8 cellular contexts compared by ENCODE assay signal in genomic region chr1:2684878-2685277, GRCh38. TPM values are rescaled to one million over a fixed set of nuclear protein-coding genes. Genes with fewer than 3 reads are reported as not detected.
DNase-seq lines count a peak whose midpoint lies in the region; FAIRE-seq and TF ChIP-seq lines count a peak whose summit lies in the region.
"Not testable (repeated sequence)": the region's sequence is repeated elsewhere in the genome, so short reads cannot be mapped to it uniquely, and the experiment has no call there.
"Had no signal": no experiment of that assay in that cellular context is flagged by ENCODE, and none has a peak within 500 bp of the region (broad histone marks: within the 10 kb centered on the region; RNA-seq: fewer than 3 reads in every experiment).

No MANE protein-coding gene starts in this region.

- CTCF ChIA-PET in mammary epithelial cell (lab: Charles Lee; ENCODE audit: low non-redundant PET); endothelial cell of umbilical vein (lab: Charles Lee): not testable (repeated sequence)

- not testable (repeated sequence) for H3K27me3 ChIP-seq in mammary epithelial cell (ENCODE audit: insufficient read depth, low read length); endothelial cell of umbilical vein (ENCODE audit: control insufficient read depth in 2 of 2, insufficient read depth in 2 of 2, low read length in 2 of 2)

- not testable (repeated sequence) for H3K9ac ChIP-seq in mammary epithelial cell (ENCODE audit: insufficient read depth, low read length); endothelial cell of umbilical vein (replicated peaks; ENCODE audit: extremely low read depth, insufficient read depth, low read length)

- H3K79me2 ChIP-seq in mammary epithelial cell (ENCODE audit: insufficient read depth, low read length); endothelial cell of umbilical vein (ENCODE audit: control insufficient read depth, insufficient read depth, low read length): not testable (repeated sequence)

- not testable (repeated sequence) for H3K36me3 Mint-ChIP-seq in type B pancreatic cell

- not testable (repeated sequence) for H3K4me2 ChIP-seq in mammary epithelial cell (ENCODE audit: insufficient read depth, low read depth, low read length); endothelial cell of umbilical vein (ENCODE audit: insufficient read depth, low read length)

- DNase-seq in HT1080 (ENCODE audit: low read depth) (peak; percentile 0), mammary epithelial cell (peak; percentile 0), posterior vena cava (ENCODE audit: low spot score) (peak; percentile 44), type B pancreatic cell (ENCODE audit: extremely low spot score, unreplicated experiment) (peak; percentile 25)
- DNase-seq in endothelial cell of umbilical vein (ENCODE audit: low read depth, low spot score), result not testable (repeated sequence)

- H2AFZ ChIP-seq in mammary epithelial cell (ENCODE audit: low read depth, low read length); endothelial cell of umbilical vein (ENCODE audit: low read depth, low read length): not testable (repeated sequence)

- not testable (repeated sequence) for H3K27ac Mint-ChIP-seq in type B pancreatic cell

- POLR2A ChIA-PET in endothelial cell of umbilical vein (lab: Charles Lee), result not testable (repeated sequence)

- H3K9me1 ChIP-seq in endothelial cell of umbilical vein (replicated peaks; ENCODE audit: control insufficient read depth, extremely low read depth, insufficient read depth, low read length), result not testable (repeated sequence)

- BruUV-seq in mammary epithelial cell (replicated peaks; lab: Mats Ljungman, UMichigan); endothelial cell of umbilical vein (replicated peaks; lab: Mats Ljungman, UMichigan): not testable (repeated sequence)

- H3K4me1 Mint-ChIP-seq in type B pancreatic cell (ENCODE audit: unreplicated experiment), result not testable (repeated sequence)

- H3K27me3 Mint-ChIP-seq in type B pancreatic cell, result not testable (repeated sequence)

- not testable (repeated sequence) for H4K20me1 ChIP-seq in mammary epithelial cell (ENCODE audit: insufficient read depth, low read length); endothelial cell of umbilical vein (replicated peaks; ENCODE audit: control insufficient read depth, extremely low read depth, insufficient read depth, low read length)

- H3K27ac ChIP-seq in mammary epithelial cell (ENCODE audit: insufficient read depth, low read depth, low read length); endothelial cell of umbilical vein (ENCODE audit: insufficient read depth, low read depth, low read length): not testable (repeated sequence)

- dilution Hi-C loops in mammary epithelial cell (cut with HindIII; ENCODE audit: low sequenced_read_pairs); endothelial cell of umbilical vein (cut with MboI; ENCODE audit: extremely low pct_ligation_motif_present, low sequenced_read_pairs): not testable (repeated sequence)

- intact Hi-C loops in mammary epithelial cell (cut with micrococcal nuclease); endothelial cell of umbilical vein (cut with micrococcal nuclease); posterior vena cava (cut with DNase I): not testable (repeated sequence)

- H3K9me3 Mint-ChIP-seq in type B pancreatic cell, result not testable (repeated sequence)

- H3K36me3 ChIP-seq in mammary epithelial cell (ENCODE audit: insufficient read depth, low read length); endothelial cell of umbilical vein (ENCODE audit: control insufficient read depth in 2 of 2, extremely low read depth in 1 of 2, insufficient read depth in 2 of 2, low read length in 2 of 2): not testable (repeated sequence)

- in situ Hi-C loops in mammary epithelial cell (cut with MboI; ENCODE audit: low sequenced_read_pairs in 2 of 2), result not testable (repeated sequence)

- H3K4me3 ChIP-seq in mammary epithelial cell (replicated peaks in 1 of 3; ENCODE audit: insufficient read depth in 1 of 3, low read depth in 2 of 3, low read length in 3 of 3); endothelial cell of umbilical vein (replicated peaks in 1 of 3; ENCODE audit: insufficient read depth in 1 of 3, low read depth in 1 of 3, low read length in 3 of 3): not testable (repeated sequence)

- FAIRE-seq in endothelial cell of umbilical vein (lab: Jason Lieb, UNC), result peak; percentile 73

- not testable (repeated sequence) for H3K4me1 ChIP-seq in mammary epithelial cell (ENCODE audit: insufficient read depth, low read length); endothelial cell of umbilical vein (ENCODE audit: control insufficient read depth, extremely low read depth, insufficient read depth, low read length)

- WGBS in mammary epithelial cell (ENCODE audit: low coverage, missing lambda C conversion rate), result 0% methylated on average over 2 of the region's 9 CpGs

- not testable (repeated sequence) for TF ChIP-seq POLR2A in endothelial cell of umbilical vein (IDR thresholded peaks at IDR 0.05; ENCODE audit: low read depth, low read length)

- H3K9me3 ChIP-seq in mammary epithelial cell (replicated peaks; ENCODE audit: insufficient read depth, low read length), result not testable (repeated sequence)
- H3K9me3 ChIP-seq in endothelial cell of umbilical vein (replicated peaks; ENCODE audit: control insufficient read depth, insufficient read depth, low read length), result peaks cover 11% of the 10 kb centered on the region

- TF ChIP-seq CTCF in mammary epithelial cell (conservative IDR thresholded peaks at IDR 0.05 in 1 of 2, IDR thresholded peaks at IDR 0.05 in 1 of 2; ENCODE audit: extremely low read depth in 1 of 2, insufficient read depth in 1 of 2, low read depth in 1 of 2, low read length in 2 of 2); endothelial cell of umbilical vein (IDR thresholded peaks at IDR 0.05; ENCODE audit: extremely low read depth in 1 of 2, insufficient read depth in 1 of 2, low read depth in 1 of 2, low read length in 2 of 2); type B pancreatic cell (conservative IDR thresholded peaks at IDR 0.05): not testable (repeated sequence)

- not testable (repeated sequence) for H3K4me3 Mint-ChIP-seq in type B pancreatic cell

RNA-seq across cellular contexts. Expression of gene MMEL1, which starts 52.1 kb away (rescaled TPM):
- not detected in 2 replicates for total RNA-seq in HT1080 (2014; rRNA removed; shearing (Covaris generic))
- polyA plus RNA-seq in HT1080 (2015; cell fraction: cytosol; rRNA removed), result not detected in 2 replicates
- polyA plus RNA-seq in HT1080 (2015; cell fraction: nucleus; rRNA removed), result not detected in 2 replicates
- total RNA-seq in mammary epithelial cell, result not detected
- not detected for polyA plus RNA-seq in mammary epithelial cell
- not detected for polyA minus RNA-seq in mammary epithelial cell
- 1.1 and 1.6 TPM in 2 replicates for total RNA-seq in endothelial cell of umbilical vein
- 1.2 and 3.4 TPM in 2 replicates for polyA plus RNA-seq in endothelial cell of umbilical vein
- 0.58 and 1.6 TPM in 2 replicates for polyA plus RNA-seq in endothelial cell of umbilical vein (2011; cell fraction: cytosol; rRNA removed)
- polyA plus RNA-seq in endothelial cell of umbilical vein (2011; cell fraction: nucleus; rRNA removed), result 1.7 and 3.1 TPM in 2 replicates
- polyA plus RNA-seq in endothelial cell of umbilical vein (2012), result 0.44 and 0.67 TPM in 2 replicates
- polyA minus RNA-seq in endothelial cell of umbilical vein, result 1.9 and 4.4 TPM in 2 replicates
- polyA minus RNA-seq in endothelial cell of umbilical vein (2011; cell fraction: cytosol; rRNA and poly(A)+ RNA removed), result not detected
- not detected in 2 replicates for polyA minus RNA-seq in endothelial cell of umbilical vein (2011; cell fraction: nucleus; rRNA and poly(A)+ RNA removed)
- 1 to 10 TPM in 1 of 2 donors, under 1 TPM in 1; 0.57 to 1.8 TPM for total RNA-seq in posterior vena cava
- total RNA-seq in type B pancreatic cell (ENCODE audit: low replicate concordance), result 1.1 TPM in 1 of 2 replicates, not detected in the other
- total RNA-seq: A172, A673, Caco-2 had no signal
